ENCODE assay signal across 20 cellular contexts in genomic region chr5:36035696-36036095, GRCh38. TPM values are rescaled to one million over a fixed set of nuclear protein-coding genes. Genes with fewer than 3 reads are reported as not detected.
A peak's percentile ranks its signal among the peaks of the same experiment; 100 is the strongest.
DNase-seq lines count a peak whose midpoint lies in the region; ATAC-seq and TF ChIP-seq lines count a peak whose summit lies in the region.
"Had no signal": no experiment of that assay in that cellular context is flagged by ENCODE, and none has a peak within 500 bp of the region (broad histone marks: within the 10 kb centered on the region; RNA-seq: fewer than 3 reads in every experiment).

No MANE protein-coding gene starts in this region.

- H3K27ac Mint-ChIP-seq in WTC11 = no peak overlapping the region
- H3K27ac Mint-ChIP-seq: CD4-positive, alpha-beta T cell; HFFc6 had no signal

- H3K4me1 ChIP-seq in DND-41 (ENCODE audit: insufficient read depth, low read length) (peaks cover 3% of the 10 kb centered on the region; the same call in 1 of the 2 replicates), esophagus muscularis mucosa (no peaks in the 10 kb centered on the region), aorta (ENCODE audit: control insufficient read depth in 1 of 2, insufficient read depth in 2 of 2, low read length in 2 of 2) (no peaks in the 10 kb centered on the region), body of pancreas (no peaks in the 10 kb centered on the region)
- H3K4me1 ChIP-seq: BE2C, Caco-2 had no signal

- H3K27me3 ChIP-seq in DND-41 (ENCODE audit: insufficient read depth, low read length, poor library complexity) (no peaks in the 10 kb centered on the region), esophagus muscularis mucosa (no peaks in the 10 kb centered on the region), aorta (ENCODE audit: control insufficient read depth in 1 of 2, insufficient read depth in 2 of 2, low read length in 1 of 2) (no peaks in the 10 kb centered on the region), body of pancreas (no peaks in the 10 kb centered on the region), dorsolateral prefrontal cortex (peaks cover 0 to 15% (median 0%) of the 10 kb centered on the region in 45 donors)
- H3K27me3 ChIP-seq: BE2C had no signal

- POLR2A ChIA-PET in WTC11 (lab: Charles Lee) = no interaction called here

- H3K79me2 ChIP-seq in DND-41 (ENCODE audit: insufficient read depth, low read length) = no peaks in the 10 kb centered on the region

- H3K4me2 ChIP-seq in DND-41 (ENCODE audit: insufficient read depth, low read length) = no peak overlapping the region

- DNase-seq in DND-41 = no peak
- DNase-seq in WTC11 (ENCODE audit: low spot score) = peak; percentile 20
- peak; percentile 82 for DNase-seq in esophagus muscularis mucosa (ENCODE audit: extremely low spot score)
- no peak for DNase-seq in aorta
- DNase-seq in NCI-H2171 (lab: John Stamatoyannopoulos, UW) = no peak
- no peak for DNase-seq in body of pancreas
- no peak for DNase-seq in dorsolateral prefrontal cortex
- DNase-seq: ACHN; BE2C; Caco-2; CD4-positive, alpha-beta T cell; DMS79; GF-D8; HFFc6; KBM-7 had no signal

- no peak for TF ChIP-seq EP300 in esophagus muscularis mucosa (IDR thresholded peaks at IDR 0.05)

- peak; percentile 36; the same call in 1 of the 3 replicates for ATAC-seq in DND-41 (ENCODE audit: insufficient read depth, low read depth)
- ATAC-seq in WTC11 = peak; percentile 68
- ATAC-seq in aorta (ENCODE audit: low FRiP score) = peak; percentile 12
- no peak for ATAC-seq in body of pancreas
- ATAC-seq: HCT116 had no signal

- no peaks in the 10 kb centered on the region for H3K36me3 Mint-ChIP-seq in WTC11

- no peaks in the 10 kb centered on the region for H3K9me3 Mint-ChIP-seq in WTC11
- H3K9me3 Mint-ChIP-seq: CD4-positive, alpha-beta T cell; HFFc6 had no signal

- H3K4me3 ChIP-seq in DND-41 (ENCODE audit: low read depth in 1 of 2, low read length in 2 of 2) (no peak overlapping the region), esophagus muscularis mucosa (no peak overlapping the region), aorta (ENCODE audit: low read length in 2 of 2) (no peak overlapping the region), body of pancreas (no peak overlapping the region), dorsolateral prefrontal cortex (no peak overlapping the region)

- CTCF ChIA-PET in WTC11 (lab: Charles Lee) = no interaction called here

- no peak overlapping the region for H2AFZ ChIP-seq in DND-41 (ENCODE audit: low read depth, low read length)

- no peaks in the 10 kb centered on the region for H4K20me1 ChIP-seq in DND-41 (ENCODE audit: insufficient read depth, low read length)

- H3K9me3 ChIP-seq in DND-41 (ENCODE audit: insufficient read depth, low read length, severe bottlenecking) (no peaks in the 10 kb centered on the region), esophagus muscularis mucosa (no peaks in the 10 kb centered on the region), aorta (ENCODE audit: control insufficient read depth, low read length) (peaks cover 1% of the 10 kb centered on the region), body of pancreas (no peaks in the 10 kb centered on the region)
- H3K9me3 ChIP-seq: BE2C, Caco-2 had no signal

- no peaks in the 10 kb centered on the region; the same call in 1 of the 2 replicates for H3K27me3 Mint-ChIP-seq in WTC11 (ENCODE audit: low read depth)

- no peak for TF ChIP-seq POLR2A in esophagus muscularis mucosa (IDR thresholded peaks at IDR 0.05; ENCODE audit: low read depth)
- no peak for TF ChIP-seq POLR2A in body of pancreas (IDR thresholded peaks at IDR 0.05)

- WGBS in esophagus muscularis mucosa = 91% methylated on average over 12 of the region's 13 CpGs
- WGBS in aorta, 2 donors = 87% methylated on average over 13 of the region's 13 CpGs
- 85 to 91% methylated on average over 12 to 13 of the region's 13 CpGs for WGBS in body of pancreas, 2 donors

- intact Hi-C loops in esophagus muscularis mucosa (cut with DNase I) (no loop called here), aorta (cut with DNase I) (no loop called here), body of pancreas (cut with DNase I) (no loop called here), dorsolateral prefrontal cortex (cut with DNase I) (no loop called here)

- no peak overlapping the region for H3K4me3 Mint-ChIP-seq in WTC11
- H3K4me3 Mint-ChIP-seq: CD4-positive, alpha-beta T cell; HFFc6 had no signal

- H3K36me3 ChIP-seq in DND-41 (ENCODE audit: insufficient read depth, low read length) (no peaks in the 10 kb centered on the region), esophagus muscularis mucosa (no peaks in the 10 kb centered on the region), aorta (ENCODE audit: control insufficient read depth in 1 of 2, insufficient read depth in 2 of 2, low read length in 1 of 2) (no peaks in the 10 kb centered on the region), body of pancreas (replicated peaks in 1 of 2; ENCODE audit: insufficient read depth in 1 of 2, low read depth in 2 of 2) (no peaks in the 10 kb centered on the region)
- H3K36me3 ChIP-seq: BE2C had no signal

- peaks cover 6% of the 10 kb centered on the region for H3K4me1 Mint-ChIP-seq in WTC11

- H3K9ac ChIP-seq in DND-41 (ENCODE audit: low read depth, low read length) = no peak overlapping the region

- H3K27ac ChIP-seq in DND-41 (ENCODE audit: low read length) (no peak overlapping the region), esophagus muscularis mucosa (replicated peaks in 1 of 4) (no peak overlapping the region), aorta (ENCODE audit: low read depth in 1 of 2, low read length in 2 of 2) (no peak overlapping the region), body of pancreas (no peak overlapping the region), dorsolateral prefrontal cortex (no peak overlapping the region)
- H3K27ac ChIP-seq: C4-2B, HL-60 had no signal

- TF ChIP-seq CTCF in DND-41 (IDR thresholded peaks at IDR 0.05; ENCODE audit: borderline replicate concordance, extremely low read depth, low read length, poor library complexity, severe bottlenecking) = no peak
- no peak for TF ChIP-seq CTCF in WTC11 (IDR thresholded peaks at IDR 0.05)
- no peak for TF ChIP-seq CTCF in esophagus muscularis mucosa (IDR thresholded peaks at IDR 0.05)
- no peak for TF ChIP-seq CTCF in body of pancreas (IDR thresholded peaks at IDR 0.05)
- no peak for TF ChIP-seq CTCF in dorsolateral prefrontal cortex (IDR thresholded peaks at IDR 0.05 in 54 of 56, conservative IDR thresholded peaks at IDR 0.05 in 2 of 56; ENCODE audit: low read depth in 1 of 56, partially characterized antibody in 56 of 56)

TF ChIP-seq in WTC11, 78 proteins besides CTCF, POLR2A, EP300 and RAD21 (continues in another document):
- TF ChIP-seq HMGXB4 (CRISPR knock-in tag; IDR thresholded peaks at IDR 0.05) = no peak
- no peak for TF ChIP-seq PRDM15 (CRISPR knock-in tag; IDR thresholded peaks at IDR 0.05)
- TF ChIP-seq ZBTB21 (CRISPR knock-in tag; IDR thresholded peaks at IDR 0.05; ENCODE audit: borderline replicate concordance) = no peak

RNA-seq across cellular contexts. Expression of gene UGT3A2, which starts 31.0 kb away (rescaled TPM):
- total RNA-seq in WTC11 (2021) (13.6 to 16.5 TPM (median 15.7 TPM) in 3 replicates), esophagus muscularis mucosa (not detected), aorta (not detected), body of pancreas (not detected), dorsolateral prefrontal cortex (1 to 10 TPM in 2 of 120 experiments, under 1 TPM in 25, not detected in 93; 0.22 to 1.7 (median 0.35) TPM)
- not detected for polyA plus RNA-seq in aorta
- total RNA-seq: A172; Caco-2; CD4-positive, alpha-beta T cell; HFFc6; HT1080 had no signal

RNA-seq across cellular contexts. Expression of gene UGT3A1, which starts 44.5 kb away (rescaled TPM):
- total RNA-seq in WTC11 (2021) (2.0 to 2.7 TPM (median 2.1 TPM) in 3 replicates), esophagus muscularis mucosa (not detected), aorta (not detected), body of pancreas (not detected), dorsolateral prefrontal cortex (1 to 10 TPM in 1 of 120 experiments, not detected in 119; 1.2 TPM)
- polyA plus RNA-seq in aorta = under 1 TPM in 1 of 2 donors, not detected in 1; 0.13 TPM
- total RNA-seq: A172; Caco-2; CD4-positive, alpha-beta T cell; HFFc6; HT1080 had no signal

Comparison
In these comparisons a context has a peak if more than half of its experiments do, and no peak if none do; other contexts are left out.
1. DNase-seq: peak in WTC11 (single experiment) and esophagus muscularis mucosa (single experiment); none in DND-41 (single experiment), aorta (0 of 2), NCI-H2171 (single experiment), body of pancreas (0 of 4) and dorsolateral prefrontal cortex (0 of 10).